In genomic region chr22:46361861-46362220, GRCh38 we compare ENCODE assay signal across 13 cellular contexts.
"Had no signal": no experiment of that assay in that cellular context is flagged by ENCODE, and none has a peak within 500 bp of the region (broad histone marks: within the 10 kb centered on the region; RNA-seq: fewer than 3 reads in every experiment).

No MANE protein-coding gene starts in this region.

- H3K27ac ChIP-seq: ascending aorta, esophagus squamous epithelium, thyroid gland, WERI-Rb-1 had no signal

- H3K4me3 ChIP-seq: ascending aorta, esophagus squamous epithelium, thyroid gland had no signal

- H3K9me3 ChIP-seq: esophagus squamous epithelium, thyroid gland had no signal

- H3K4me1 ChIP-seq: ascending aorta, esophagus squamous epithelium had no signal

- DNase-seq: activated CD4-positive, alpha-beta T cell treated with anti-CD3 and anti-CD28 coated beads, Interleukin-2, amount 50 U/mL, for 4 hours; activated effector memory CD4-positive, alpha-beta T cell treated with anti-CD3 and anti-CD28 coated beads, Interleukin-2, amount 50 U/mL, for 16 hours; activated naive CD4-positive, alpha-beta T cell treated with anti-CD3 and anti-CD28 coated beads, Interleukin-2, amount 50 U/mL, for 16 hours; activated T-cell treated with anti-CD3 and anti-CD28 coated beads, Interleukin-2, amount 50 U/mL, for 72 hours; effector memory CD8-positive, alpha-beta T cell; esophagus squamous epithelium; midbrain; retina; stimulated activated CD8-positive, alpha-beta memory T cell treated with anti-CD3 and anti-CD28 coated beads, Interleukin-4, amount 100 ng/mL, for 48 hours; stimulated activated naive CD4-positive, alpha-beta T cell; thyroid gland; WERI-Rb-1 had no signal

- ATAC-seq: effector memory CD8-positive, alpha-beta T cell had no signal

- H3K27me3 ChIP-seq: ascending aorta, thyroid gland had no signal
